Comparison of ENCODE assay signal across 14 cellular contexts in the genomic region with DNA sequence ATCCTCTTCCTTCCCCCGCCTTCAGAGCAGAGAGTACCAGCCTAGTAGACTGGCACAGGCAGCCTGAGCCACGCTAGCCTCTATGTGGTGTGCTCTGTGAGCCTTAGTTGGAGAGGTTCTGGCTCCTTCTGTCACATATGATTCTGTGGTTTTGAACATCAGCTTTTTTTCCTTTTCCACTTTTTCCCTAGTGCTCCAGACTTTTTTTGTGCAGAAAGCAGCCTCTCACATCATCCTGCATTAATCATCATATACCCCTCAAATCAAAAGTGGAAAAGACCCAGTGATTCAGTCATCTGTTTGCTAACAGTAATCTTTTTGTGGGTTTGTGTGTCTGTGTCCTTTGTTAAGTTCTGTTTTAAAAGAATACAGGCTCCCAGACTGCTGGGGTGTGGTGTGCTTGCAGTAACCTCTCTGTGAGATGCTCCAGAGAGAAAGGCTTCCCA.
DNase-seq lines count a peak whose midpoint lies in the region; ATAC-seq and TF ChIP-seq lines count a peak whose summit lies in the region.
"Had no signal": no experiment of that assay in that cellular context is flagged by ENCODE, and none has a peak within 500 bp of the region (broad histone marks: within the 10 kb centered on the region; RNA-seq: fewer than 3 reads in every experiment).

No MANE protein-coding gene starts in this region.

- no TSS peak for BruUV-seq in PC-3 (replicated peaks; lab: Mats Ljungman, UMichigan)

- no peaks in the 10 kb centered on the region for H3K27me3 Mint-ChIP-seq in CD4-positive, alpha-beta T cell
- H3K27me3 Mint-ChIP-seq: stimulated activated memory B cell treated with anti-CD40 and anti-IgM and Interleukin-4, amounts not matched to agents 10 μg/mL and 1 μg/mL and 100 μg/mL, for 72 hours had no signal

- H3K4me2 ChIP-seq in BLaER1 (peak overlapping the region; percentile 34), PC-3 (ENCODE audit: low read length) (peak overlapping the region; percentile 65)

- H3K27me3 ChIP-seq in BLaER1: no peaks in the 10 kb centered on the region
- H3K27me3 ChIP-seq in PC-3 (ENCODE audit: low read length): no peaks in the 10 kb centered on the region
- no peaks in the 10 kb centered on the region for H3K27me3 ChIP-seq in CD4-positive, alpha-beta T cell (ENCODE audit: control insufficient read depth, insufficient read depth, low read length)

- H3K4me3 Mint-ChIP-seq in CD4-positive, alpha-beta T cell: no peak overlapping the region
- H3K4me3 Mint-ChIP-seq: activated naive CD8-positive, alpha-beta T cell treated with anti-CD3 and anti-CD28 coated beads for 36 hours; CD4-positive, alpha-beta memory T cell; stimulated activated memory B cell treated with anti-CD40 and anti-IgM and Interleukin-4, amounts not matched to agents 10 μg/mL and 1 μg/mL and 100 μg/mL, for 72 hours had no signal

- no peak overlapping the region for H3K27ac ChIP-seq in BLaER1
- peak overlapping the region; percentile 97 for H3K27ac ChIP-seq in PC-3 (ENCODE audit: low read length)
- H3K27ac ChIP-seq in CD4-positive, alpha-beta T cell (ENCODE audit: low read depth, low read length): no peak overlapping the region
- H3K27ac ChIP-seq: heart right ventricle had no signal

- no peaks in the 10 kb centered on the region for H3K79me2 ChIP-seq in PC-3 (ENCODE audit: low read length)

- H3K36me3 Mint-ChIP-seq in CD4-positive, alpha-beta T cell (ENCODE audit: low read depth): no peaks in the 10 kb centered on the region
- H3K36me3 Mint-ChIP-seq: activated naive CD8-positive, alpha-beta T cell treated with anti-CD3 and anti-CD28 coated beads for 36 hours; CD4-positive, alpha-beta memory T cell; stimulated activated memory B cell treated with anti-CD40 and anti-IgM and Interleukin-4, amounts not matched to agents 10 μg/mL and 1 μg/mL and 100 μg/mL, for 72 hours had no signal

- TF ChIP-seq CTCF in PC-3 (conservative IDR thresholded peaks at IDR 0.05; ENCODE audit: low read depth, low read length): no peak
- TF ChIP-seq CTCF in CD4-positive, alpha-beta T cell (IDR thresholded peaks at IDR 0.05): no peak

- no peaks in the 10 kb centered on the region for H3K9me2 ChIP-seq in PC-3 (replicated peaks; ENCODE audit: low read length)

- no peak overlapping the region for H3K9ac ChIP-seq in BLaER1
- H3K9ac ChIP-seq in PC-3 (ENCODE audit: low read length): peak overlapping the region; percentile 87

- intact Hi-C loops in PC-3 (cut with micrococcal nuclease): loop anchor here (1.0 to 10.0 kb wide), 8 partner anchors 85 to 1347 kb away; a partner anchor contains a TSS
- intact Hi-C loops in CD4-positive, alpha-beta T cell (cut with DNase I, micrococcal nuclease): no loop called here

- H3K36me3 ChIP-seq in BLaER1: no peaks in the 10 kb centered on the region
- H3K36me3 ChIP-seq in PC-3 (ENCODE audit: low read depth, low read length): no peaks in the 10 kb centered on the region
- H3K36me3 ChIP-seq: heart right ventricle had no signal

- no peaks in the 10 kb centered on the region for H3K4me1 Mint-ChIP-seq in CD4-positive, alpha-beta T cell (ENCODE audit: low read depth)
- H3K4me1 Mint-ChIP-seq: activated naive CD8-positive, alpha-beta T cell treated with anti-CD3 and anti-CD28 coated beads for 36 hours; CD4-positive, alpha-beta memory T cell; stimulated activated memory B cell treated with anti-CD40 and anti-IgM and Interleukin-4, amounts not matched to agents 10 μg/mL and 1 μg/mL and 100 μg/mL, for 72 hours had no signal

- H3K9me3 Mint-ChIP-seq in CD4-positive, alpha-beta T cell: no peaks in the 10 kb centered on the region
- H3K9me3 Mint-ChIP-seq: activated naive CD8-positive, alpha-beta T cell treated with anti-CD3 and anti-CD28 coated beads for 36 hours; stimulated activated memory B cell treated with anti-CD40 and anti-IgM and Interleukin-4, amounts not matched to agents 10 μg/mL and 1 μg/mL and 100 μg/mL, for 72 hours had no signal

- H3K27ac Mint-ChIP-seq in CD4-positive, alpha-beta T cell: no peak overlapping the region
- H3K27ac Mint-ChIP-seq: activated naive CD8-positive, alpha-beta T cell treated with anti-CD3 and anti-CD28 coated beads for 36 hours; CD4-positive, alpha-beta memory T cell; stimulated activated memory B cell treated with anti-CD40 and anti-IgM and Interleukin-4, amounts not matched to agents 10 μg/mL and 1 μg/mL and 100 μg/mL, for 72 hours had no signal

- H3K9me3 ChIP-seq in BLaER1 (peaks cover 12% of the 10 kb centered on the region), PC-3 (ENCODE audit: low read length) (no peaks in the 10 kb centered on the region)
- H3K9me3 ChIP-seq in CD4-positive, alpha-beta T cell (ENCODE audit: control insufficient read depth, low read length): no peaks in the 10 kb centered on the region

- no peaks in the 10 kb centered on the region for H4K20me1 ChIP-seq in BLaER1
- no peaks in the 10 kb centered on the region for H4K20me1 ChIP-seq in PC-3 (ENCODE audit: low read length)

- H3K4me3 ChIP-seq in BLaER1: no peak overlapping the region
- H3K4me3 ChIP-seq in PC-3 (ENCODE audit: low read length): peak overlapping the region; percentile 21; the same call in 1 of the 2 replicates
- H3K4me3 ChIP-seq: heart right ventricle had no signal

- peaks cover 18% of the 10 kb centered on the region for H3F3A ChIP-seq in PC-3 (ENCODE audit: low read length, unreplicated experiment)

- CTCF ChIA-PET in PC-3 (lab: Charles Lee): interaction anchor here (0.6 kb wide), 1 partner anchor 280 kb away, joined by 6 read pairs; no protein-coding TSS in a partner anchor
- CTCF ChIA-PET in CD4-positive, alpha-beta T cell (lab: Charles Lee): no interaction called here

- H3K4me1 ChIP-seq in BLaER1: peaks cover 63% of the 10 kb centered on the region
- peaks cover 49% of the 10 kb centered on the region for H3K4me1 ChIP-seq in PC-3 (ENCODE audit: insufficient read depth, low read length)
- H3K4me1 ChIP-seq: heart right ventricle had no signal

- ATAC-seq in PC-3 (peak; percentile 69), GM19395 (IDR thresholded peaks at IDR 0.05; ENCODE audit: unreplicated experiment) (no peak)
- ATAC-seq in CD4-positive, alpha-beta T cell (ENCODE audit: poor library complexity): no peak
- ATAC-seq: heart right ventricle; Panc1; stimulated activated memory B cell treated with anti-CD40 and anti-IgM and Interleukin-4, amounts not matched to agents 10 μg/mL and 1 μg/mL and 100 μg/mL, for 72 hours had no signal

- DNase-seq in PC-3 (peak; percentile 93), dedifferentiated amniotic fluid mesenchymal stem cell (ENCODE audit: extremely low spot score) (peak; percentile 28), myocyte (ENCODE audit: low read depth) (peak; percentile 68), DMS 273 treated with DMSO at 0.1 percent for 48 hours (lab: John Stamatoyannopoulos, UW) (no peak), NCI-H1436 treated with DMSO at 0.1 percent for 48 hours (lab: John Stamatoyannopoulos, UW) (no peak)
- no peak for DNase-seq in CD4-positive, alpha-beta T cell
- DNase-seq: activated naive CD8-positive, alpha-beta T cell treated with anti-CD3 and anti-CD28 coated beads for 36 hours; CD4-positive, alpha-beta memory T cell; heart right ventricle; mesendoderm had no signal

- POLR2A ChIA-PET in PC-3 (lab: Charles Lee; ENCODE audit: unreplicated experiment): interaction anchor here (0.6 kb wide), 2 partner anchors 39 to 149 kb away, joined by 3 to 4 read pairs; no protein-coding TSS in a partner anchor
- POLR2A ChIA-PET in CD4-positive, alpha-beta T cell (lab: Charles Lee): no interaction called here

- H2AFZ ChIP-seq in PC-3 (ENCODE audit: low read length): no peak overlapping the region

Comparison
In these comparisons a context has a peak if more than half of its experiments do, and no peak if none do; other contexts are left out.
1. DNase-seq: peak in PC-3 (single experiment), dedifferentiated amniotic fluid mesenchymal stem cell (single experiment) and myocyte (single experiment); none in DMS 273 treated with DMSO at 0.1 percent for 48 hours (single experiment), NCI-H1436 treated with DMSO at 0.1 percent for 48 hours (single experiment) and CD4-positive, alpha-beta T cell (0 of 10).